Comparison of ENCODE assay signal across 1 cellular context in genomic region chr2:241770185-241770935, GRCh38.
TF ChIP-seq lines count a peak whose summit lies in the region.

No MANE protein-coding gene starts in this region.

TF ChIP-seq in HepG2, 621 proteins besides CTCF, POLR2A, EP300 and RAD21 (continued from another document and continues in another):
- TF ChIP-seq KIAA2018 (CRISPR knock-in tag; IDR thresholded peaks at IDR 0.05; ENCODE audit: borderline replicate concordance) (0 out of 2 replicates have a peak, but pooled peaks have one; percentile 74), ZNF761 (CRISPR knock-in tag; conservative IDR thresholded peaks at IDR 0.05) (0 out of 2 replicates have a peak, but pooled peaks have one; percentile 17), KAT8 (CRISPR knock-in tag; IDR thresholded peaks at IDR 0.05) (peak; percentile 92), RNF2 (conservative IDR thresholded peaks at IDR 0.05; ENCODE audit: low read depth) (peak; percentile 46; the same call in 1 of the 2 replicates), MAX (IDR thresholded peaks at IDR 0.05) (peak; percentile 76), ARNT2 (CRISPR knock-in tag; IDR thresholded peaks at IDR 0.05; ENCODE audit: low read depth) (0 out of 2 replicates have a peak, but pooled peaks have one; percentile 38), ZNF772 (CRISPR knock-in tag; IDR thresholded peaks at IDR 0.05) (peak; percentile 94), SALL1 (CRISPR knock-in tag; IDR thresholded peaks at IDR 0.05) (peak; percentile 96), MTF1 (CRISPR knock-in tag; IDR thresholded peaks at IDR 0.05) (no peak), NR2F1 (CRISPR knock-in tag; IDR thresholded peaks at IDR 0.05) (peak; percentile 73 to 93; a peak in 3 of 4 replicates), CCDC6 (CRISPR knock-in tag; IDR thresholded peaks at IDR 0.05) (no peak; the same call in 1 of the 2 replicates), TBX2 (CRISPR knock-in tag; IDR thresholded peaks at IDR 0.05; ENCODE audit: borderline replicate concordance) (peak; percentile 91), ATAD3A (CRISPR knock-in tag; IDR thresholded peaks at IDR 0.05) (peak; percentile 25; the same call in 1 of the 2 replicates), STAG1 (CRISPR knock-in tag; IDR thresholded peaks at IDR 0.05) (peak; percentile 52), MTERF4 (CRISPR knock-in tag; IDR thresholded peaks at IDR 0.05) (peak; percentile 97), ZNF10 (CRISPR knock-in tag; IDR thresholded peaks at IDR 0.05; ENCODE audit: borderline replicate concordance, low read depth) (no peak; the same call in 1 of the 2 replicates), ZNF687 (CRISPR knock-in tag; IDR thresholded peaks at IDR 0.05) (peak; percentile 94), SCMH1 (CRISPR knock-in tag; IDR thresholded peaks at IDR 0.05; ENCODE audit: borderline replicate concordance) (no peak), HNRNPH1 (optimal IDR thresholded peaks at IDR 0.05; ENCODE audit: low read depth, low read length) (peak; percentile 92), SNAPC5 (CRISPR knock-in tag; IDR thresholded peaks at IDR 0.05; ENCODE audit: borderline replicate concordance) (no peak; the same call in 1 of the 2 replicates), UBTF (CRISPR knock-in tag; IDR thresholded peaks at IDR 0.05) (peak; percentile 98), RCOR2 (CRISPR knock-in tag; IDR thresholded peaks at IDR 0.05) (peak; percentile 75), MNT (IDR thresholded peaks at IDR 0.05) (no peak), PHF20 (CRISPR knock-in tag; IDR thresholded peaks at IDR 0.05) (peak; percentile 66), MTF2 (CRISPR knock-in tag; IDR thresholded peaks at IDR 0.05; ENCODE audit: borderline replicate concordance) (peak; percentile 72; the same call in 1 of the 2 replicates), HDAC6 (IDR thresholded peaks at IDR 0.05; ENCODE audit: low read depth, low read length) (no peak), ZNF580 (CRISPR knock-in tag; IDR thresholded peaks at IDR 0.05; ENCODE audit: borderline replicate concordance, low read depth) (peak; percentile 98; the same call in 1 of the 2 replicates), ZNF274 (CRISPR knock-in tag; IDR thresholded peaks at IDR 0.05) (peak; percentile 82), ZNF567 (CRISPR knock-in tag; IDR thresholded peaks at IDR 0.05; ENCODE audit: borderline replicate concordance) (peak; percentile 55; the same call in 1 of the 2 replicates), ZMYM4 (CRISPR knock-in tag; IDR thresholded peaks at IDR 0.05) (peak; percentile 83), PITX1 (CRISPR knock-in tag; IDR thresholded peaks at IDR 0.05) (no peak), SRSF1 (optimal IDR thresholded peaks at IDR 0.05; ENCODE audit: low read depth, low read length) (peak; percentile 92), GATAD2A (CRISPR knock-in tag; IDR thresholded peaks at IDR 0.05) (peak; percentile 92), ZFX (CRISPR knock-in tag; IDR thresholded peaks at IDR 0.05; ENCODE audit: low read depth) (peak; percentile 98), ZNF337 (CRISPR knock-in tag; IDR thresholded peaks at IDR 0.05; ENCODE audit: borderline replicate concordance, low read depth) (peak; percentile 83), FOSL1 (CRISPR knock-in tag; IDR thresholded peaks at IDR 0.05; ENCODE audit: borderline replicate concordance) (peak; percentile 48), TCF12 (IDR thresholded peaks at IDR 0.05) (no peak), TCF12 (CRISPR knock-in tag; IDR thresholded peaks at IDR 0.05) (peak; percentile 42; the same call in 1 of the 2 replicates), KMT2B (CRISPR knock-in tag; IDR thresholded peaks at IDR 0.05) (peak; percentile 81; the same call in 1 of the 2 replicates), NRL (CRISPR knock-in tag; IDR thresholded peaks at IDR 0.05; ENCODE audit: borderline replicate concordance) (peak; percentile 86), SIN3B (IDR thresholded peaks at IDR 0.05; ENCODE audit: low read length) (peak; percentile 54; the same call in 1 of the 2 replicates), IKZF5 (CRISPR knock-in tag; IDR thresholded peaks at IDR 0.05) (peak; percentile 95), MTA1 (CRISPR knock-in tag; IDR thresholded peaks at IDR 0.05; ENCODE audit: borderline replicate concordance) (peak; percentile 77; the same call in 1 of the 2 replicates)
